In the genomic region with DNA sequence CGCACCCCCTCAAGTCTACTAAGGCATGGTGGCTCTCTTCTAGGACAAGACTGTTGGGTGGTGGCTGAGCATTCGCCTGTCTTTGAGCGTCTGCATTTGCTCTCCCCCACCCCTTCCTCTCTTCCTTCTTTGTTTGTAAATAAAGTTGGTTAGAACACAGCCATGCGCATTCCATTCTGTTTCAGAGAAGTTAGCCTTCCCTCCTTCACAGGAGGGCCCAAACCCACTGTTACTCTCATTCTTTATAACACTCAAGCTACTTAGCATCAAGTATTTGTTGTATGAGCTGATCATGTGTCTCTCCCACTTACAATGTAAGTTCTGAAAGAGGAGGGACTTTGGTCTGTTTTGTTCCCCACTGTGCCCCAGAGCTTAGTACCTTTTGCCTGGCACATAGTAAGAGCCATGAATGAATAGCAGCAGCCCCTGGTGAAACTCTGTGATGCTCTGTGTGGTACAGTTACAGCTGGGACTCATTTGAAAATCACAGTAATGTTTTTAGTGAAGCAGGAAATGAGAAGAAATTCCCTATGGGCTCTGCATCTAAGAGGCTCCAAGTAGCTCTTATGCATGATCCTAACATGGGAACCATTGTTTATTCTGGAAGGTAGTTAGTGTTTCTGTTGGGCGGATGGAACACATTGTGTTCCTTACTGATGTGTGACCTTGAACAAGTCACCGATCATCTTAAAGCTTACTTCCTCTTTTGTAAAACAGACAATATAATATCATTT, we compare ENCODE assay signal across 9 cellular contexts. TPM values are rescaled to one million over a fixed set of nuclear protein-coding genes. Genes with fewer than 3 reads are reported as not detected.
DNase-seq lines count a peak whose midpoint lies in the region; ATAC-seq and TF ChIP-seq lines count a peak whose summit lies in the region.
"Had no signal": no experiment of that assay in that cellular context is flagged by ENCODE, and none has a peak within 500 bp of the region (broad histone marks: within the 10 kb centered on the region; RNA-seq: fewer than 3 reads in every experiment).

No MANE protein-coding gene starts in this region.

- DNase-seq in NCI-H1436 treated with DMSO at 0.1 percent for 48 hours (lab: John Stamatoyannopoulos, UW) (peak; percentile 24), NCI-H1436 (lab: John Stamatoyannopoulos, UW) (no peak), neuronal stem cell (ENCODE audit: low spot score) (no peak), NCI-H774 (lab: John Stamatoyannopoulos, UW) (no peak), esophagus squamous epithelium (lab: John Stamatoyannopoulos, UW) (no peak), SW 1271 (lab: John Stamatoyannopoulos, UW) (no peak)
- DNase-seq in activated naive CD8-positive, alpha-beta T cell treated with anti-CD3 and anti-CD28 coated beads for 36 hours = no peak

- H2AK5ac ChIP-seq in neuronal stem cell (ENCODE audit: low read depth, low read length) = no peak overlapping the region

- H3K36me3 Mint-ChIP-seq in activated naive CD8-positive, alpha-beta T cell treated with anti-CD3 and anti-CD28 coated beads for 36 hours = peaks cover 7% of the 10 kb centered on the region

- H3K4me1 Mint-ChIP-seq in activated naive CD8-positive, alpha-beta T cell treated with anti-CD3 and anti-CD28 coated beads for 36 hours = peaks cover 67% of the 10 kb centered on the region

- peak overlapping the region; percentile 62 for H3K27ac Mint-ChIP-seq in activated naive CD8-positive, alpha-beta T cell treated with anti-CD3 and anti-CD28 coated beads for 36 hours

- no CpG with 5 or more reads among the region's 6 CpGs for WGBS in neuronal stem cell (ENCODE audit: extremely low coverage in 2 of 2, insufficient read length in 2 of 2, insufficient replicate concordance in 1 of 2), 2 donors
- WGBS in esophagus squamous epithelium, 2 donors = 71 to 77% methylated on average over 6 of the region's 6 CpGs

- no peaks in the 10 kb centered on the region for H3K27me3 Mint-ChIP-seq in activated naive CD8-positive, alpha-beta T cell treated with anti-CD3 and anti-CD28 coated beads for 36 hours

- no peaks in the 10 kb centered on the region for H3K9me3 ChIP-seq in neuronal stem cell (replicated peaks in 1 of 2; ENCODE audit: control insufficient read depth in 2 of 2, insufficient read depth in 1 of 2, low read depth in 1 of 2, low read length in 2 of 2)
- no peaks in the 10 kb centered on the region for H3K9me3 ChIP-seq in esophagus squamous epithelium
- H3K9me3 ChIP-seq: A549 had no signal

- no peak overlapping the region for H2BK15ac ChIP-seq in neuronal stem cell (ENCODE audit: low read length)

- H3K27ac ChIP-seq in neuronal stem cell (replicated peaks; ENCODE audit: low read length) (no peak overlapping the region), esophagus squamous epithelium (peak overlapping the region in 2 of 4 donors; percentile 21 to 25)
- H3K27ac ChIP-seq: A549 had no signal

- no peaks in the 10 kb centered on the region for H3K9me3 Mint-ChIP-seq in activated naive CD8-positive, alpha-beta T cell treated with anti-CD3 and anti-CD28 coated beads for 36 hours

- no peak overlapping the region for H3K4ac ChIP-seq in neuronal stem cell (ENCODE audit: low read length)

- H2BK120ac ChIP-seq in neuronal stem cell (ENCODE audit: low read depth, low read length) = no peak overlapping the region

- H3K4me3 Mint-ChIP-seq in activated naive CD8-positive, alpha-beta T cell treated with anti-CD3 and anti-CD28 coated beads for 36 hours = no peak overlapping the region

- H2BK12ac ChIP-seq in neuronal stem cell (ENCODE audit: low read length) = no peak overlapping the region

- no peak overlapping the region for H3K14ac ChIP-seq in neuronal stem cell (ENCODE audit: low read length)

- no peak overlapping the region for H4K8ac ChIP-seq in neuronal stem cell (ENCODE audit: low read depth, low read length)

- peak; percentile 51 for ATAC-seq in HG03066 (IDR thresholded peaks at IDR 0.05; ENCODE audit: low read depth, unreplicated experiment)
- ATAC-seq: A549 had no signal

- no peaks in the 10 kb centered on the region for H3K27me3 ChIP-seq in neuronal stem cell (ENCODE audit: control insufficient read depth in 3 of 3, insufficient read depth in 3 of 3, low read depth in 1 of 3, low read length in 3 of 3)
- H3K27me3 ChIP-seq in esophagus squamous epithelium = no peaks in the 10 kb centered on the region

- intact Hi-C loops in esophagus squamous epithelium (cut with DNase I) = no loop called here

- H2BK5ac ChIP-seq in neuronal stem cell (ENCODE audit: low read length) = no peak overlapping the region

- TF ChIP-seq CTCF in esophagus squamous epithelium (IDR thresholded peaks at IDR 0.05) = no peak

- peaks cover 0 to 3% of the 10 kb centered on the region in 2 donors for H3K4me1 ChIP-seq in neuronal stem cell (ENCODE audit: control insufficient read depth in 2 of 2, insufficient read depth in 1 of 2, low read depth in 1 of 2, low read length in 2 of 2)
- H3K4me1 ChIP-seq in esophagus squamous epithelium = peaks cover 5 to 58% (median 31%) of the 10 kb centered on the region in 3 donors
- H3K4me1 ChIP-seq: A549 had no signal

- no peak overlapping the region for H3K4me2 ChIP-seq in neuronal stem cell (ENCODE audit: insufficient read depth, low read length, poor library complexity, severe bottlenecking)
- H3K4me2 ChIP-seq: A549 had no signal

- no peak overlapping the region for H2AFZ ChIP-seq in neuronal stem cell (ENCODE audit: low read length)

- H3K9ac ChIP-seq in neuronal stem cell (ENCODE audit: low read depth, low read length, poor library complexity) = no peak overlapping the region

- peak overlapping the region; percentile 12 for H3K18ac ChIP-seq in neuronal stem cell (ENCODE audit: low read length)

- H3K36me3 ChIP-seq in neuronal stem cell (replicated peaks in 1 of 2; ENCODE audit: control insufficient read depth in 2 of 2, insufficient read depth in 2 of 2, low read length in 2 of 2) = no peaks in the 10 kb centered on the region
- no peaks in the 10 kb centered on the region for H3K36me3 ChIP-seq in esophagus squamous epithelium

- no peak overlapping the region for H4K91ac ChIP-seq in neuronal stem cell (ENCODE audit: low read depth, low read length, poor library complexity)

- no peak for TF ChIP-seq POLR2A in esophagus squamous epithelium (IDR thresholded peaks at IDR 0.05)

- peaks cover 2% of the 10 kb centered on the region for H3K79me1 ChIP-seq in neuronal stem cell (ENCODE audit: low read depth, low read length)

- H3K4me3 ChIP-seq in neuronal stem cell (ENCODE audit: low read length in 2 of 2) (no peak overlapping the region), esophagus squamous epithelium (no peak overlapping the region)
- H3K4me3 ChIP-seq: A549 had no signal

- no peak overlapping the region for H3K23ac ChIP-seq in neuronal stem cell (ENCODE audit: low read depth, low read length, poor library complexity)

RNA-seq across cellular contexts. Expression of gene MGAT5, which starts 7.7 kb away (rescaled TPM):
- 10 to 100 TPM; 34.0 to 34.5 TPM for total RNA-seq in activated naive CD8-positive, alpha-beta T cell treated with anti-CD3 and anti-CD28 coated beads for 36 hours
- polyA plus RNA-seq in neuronal stem cell (2013, experiment 1 of 2) = 15.1 TPM
- 14.4 TPM for polyA plus RNA-seq in neuronal stem cell (2013, experiment 2 of 2)
- total RNA-seq in esophagus squamous epithelium = 10 to 100 TPM; 14.2 to 29.2 (median 24.6) TPM
